Comparison of ENCODE assay signal across 9 cellular contexts in genomic region chr4:14877246-14878220, GRCh38.
DNase-seq lines count a peak whose midpoint lies in the region; ATAC-seq and TF ChIP-seq lines count a peak whose summit lies in the region.
"Had no signal": no experiment of that assay in that cellular context is flagged by ENCODE, and none has a peak within 500 bp of the region (broad histone marks: within the 10 kb centered on the region; RNA-seq: fewer than 3 reads in every experiment).

No MANE protein-coding gene starts in this region.

- peak overlapping the region in 1 of 3 donors; percentile 2 for H3K4me3 Mint-ChIP-seq in T-cell

- POLR2A ChIA-PET in T-cell (lab: Charles Lee), result no interaction called here

- H3K36me3 Mint-ChIP-seq in T-cell, result no peaks in the 10 kb centered on the region

- intact Hi-C loops in left lung (cut with DNase I), result no loop called here

- H3K27ac ChIP-seq in left lung (peak overlapping the region; percentile 13 to 57), Peyer's patch (no peak overlapping the region)

- no peak for TF ChIP-seq CTCF in left lung (IDR thresholded peaks at IDR 0.05)
- no peak for TF ChIP-seq CTCF in Peyer's patch (IDR thresholded peaks at IDR 0.05)

- H3K36me3 ChIP-seq in left lung (no peaks in the 10 kb centered on the region), Peyer's patch (no peaks in the 10 kb centered on the region)

- DNase-seq in T-cell, result peak in 5 of 34 experiments; percentile 0 to 24 (median 2)
- DNase-seq in left lung, result no peak
- no peak for DNase-seq in iPS-NIHi7 (ENCODE audit: extremely low spot score)
- DNase-seq in Peyer's patch, result no peak
- no peak for DNase-seq in GM03348 (ENCODE audit: low spot score)

- H3K27ac Mint-ChIP-seq in T-cell, result peak overlapping the region; percentile 49 to 69

- H3K4me3 ChIP-seq in left lung (no peak overlapping the region), Peyer's patch (no peak overlapping the region)

- CTCF ChIA-PET in T-cell (lab: Charles Lee), result interaction anchor here (0.5 to 1.0 kb wide), 4 partner anchors 131 to 1217 kb away, joined by 3 to 5 read pairs (median 3); no protein-coding TSS in a partner anchor

- H3K9me3 ChIP-seq in left lung (no peaks in the 10 kb centered on the region), Peyer's patch (no peaks in the 10 kb centered on the region)

- TF ChIP-seq POLR2A in Peyer's patch (IDR thresholded peaks at IDR 0.05), result no peak

- H3K27me3 ChIP-seq in left lung (no peaks in the 10 kb centered on the region), Peyer's patch (no peaks in the 10 kb centered on the region)

- H3K9me3 Mint-ChIP-seq in T-cell, result peaks cover 0 to 4% (median 0%) of the 10 kb centered on the region in 3 donors

- H3K4me1 ChIP-seq in left lung (peaks cover 6 to 13% of the 10 kb centered on the region in 2 donors), Peyer's patch (no peaks in the 10 kb centered on the region)

- peak; percentile 30 for ATAC-seq in GM18502 (IDR thresholded peaks at IDR 0.05; ENCODE audit: poor library complexity, unreplicated experiment)
- ATAC-seq in HG02973 (IDR thresholded peaks at IDR 0.05; ENCODE audit: unreplicated experiment), result peak; percentile 26
- ATAC-seq in T-cell (replicated peaks in 1 of 4), result peak in 3 of 4 experiments; percentile 40 to 68 (median 58)
- peak; percentile 70 for ATAC-seq in left lung
- no peak for ATAC-seq in GM21360 (IDR thresholded peaks at IDR 0.05; ENCODE audit: unreplicated experiment)
- ATAC-seq: HCT116 had no signal

- peaks cover 14 to 25% (median 16%) of the 10 kb centered on the region in 3 donors for H3K4me1 Mint-ChIP-seq in T-cell

- H3K27me3 Mint-ChIP-seq in T-cell, result no peaks in the 10 kb centered on the region

Comparison
In these comparisons a context has a peak if more than half of its experiments do, and no peak if none do; other contexts are left out.
1. H3K27ac ChIP-seq: peak in left lung (2 of 2); none in Peyer's patch (0 of 4).